Comparison of ENCODE assay signal across 8 cellular contexts in genomic region chr11:128632151-128632791, GRCh38. TPM values are rescaled to one million over a fixed set of nuclear protein-coding genes. Genes with fewer than 3 reads are reported as not detected.
DNase-seq lines count a peak whose midpoint lies in the region; ATAC-seq and TF ChIP-seq lines count a peak whose summit lies in the region.

No MANE protein-coding gene starts in this region.

- 40 to 50% (median 45%) methylated on average over 6 of the region's 6 CpGs for WGBS in heart left ventricle, 4 donors
- 54% methylated on average over 6 of the region's 6 CpGs for WGBS in smooth muscle cell (ENCODE audit: low lambda C conversion rate)

- peak; percentile 47 to 82 (median 72) for TF ChIP-seq CTCF in heart left ventricle (IDR thresholded peaks at IDR 0.05)
- peak; percentile 55 for TF ChIP-seq CTCF in smooth muscle cell (IDR thresholded peaks at IDR 0.05; ENCODE audit: borderline replicate concordance, insufficient read depth, poor library complexity, severe bottlenecking)

- ATAC-seq in heart left ventricle (peak; percentile 30 to 76 (median 52)), HG03175 (IDR thresholded peaks at IDR 0.05; ENCODE audit: unreplicated experiment) (no peak), HG03196 (IDR thresholded peaks at IDR 0.05; ENCODE audit: unreplicated experiment) (no peak)

- H2AFZ ChIP-seq in smooth muscle cell (ENCODE audit: low read depth): no peak overlapping the region

- H3K36me3 ChIP-seq in H7 (replicated peaks; ENCODE audit: control insufficient read depth, insufficient read depth, low read length) (no peaks in the 10 kb centered on the region), heart left ventricle (no peaks in the 10 kb centered on the region), smooth muscle cell (ENCODE audit: low read depth) (no peaks in the 10 kb centered on the region)

- no peak overlapping the region for H3K4me3 ChIP-seq in H7 (ENCODE audit: insufficient read depth, low read depth, low read length)
- H3K4me3 ChIP-seq in heart left ventricle: no peak overlapping the region
- H3K4me3 ChIP-seq in smooth muscle cell: no peak overlapping the region

- intact Hi-C loops in heart left ventricle (cut with DNase I): loop anchor here (1.0 to 10.0 kb wide), 14 partner anchors 55 to 597 kb away; no protein-coding TSS in a partner anchor

- H3K9ac ChIP-seq in smooth muscle cell (ENCODE audit: low read depth): no peak overlapping the region

- H3F3A ChIP-seq in smooth muscle cell (ENCODE audit: low read depth): no peaks in the 10 kb centered on the region

- H3K9me3 ChIP-seq in heart left ventricle: no peaks in the 10 kb centered on the region
- no peaks in the 10 kb centered on the region for H3K9me3 ChIP-seq in smooth muscle cell (replicated peaks; ENCODE audit: low read depth)

- H3K79me2 ChIP-seq in smooth muscle cell (ENCODE audit: low read depth): no peaks in the 10 kb centered on the region

- DNase-seq in DMS114 treated with DMSO at 0.1 percent for 48 hours (lab: John Stamatoyannopoulos, UW; ENCODE audit: unreplicated experiment): peak; percentile 2
- DNase-seq in H7: peak; percentile 74
- peak; percentile 64 for DNase-seq in NOMO-1 treated with DMSO at 0.1 percent for 48 hours (lab: John Stamatoyannopoulos, UW; ENCODE audit: unreplicated experiment)
- DNase-seq in activated naive CD4-positive, alpha-beta T cell treated with Interleukin-2 at 50 U/mL for 16 hours: peak; percentile 51
- peak in 1 of 5 donors; percentile 39 for DNase-seq in heart left ventricle
- no peak for DNase-seq in smooth muscle cell (lab: John Stamatoyannopoulos, UW; ENCODE audit: unreplicated experiment)

- H3K27me3 ChIP-seq in H7 (ENCODE audit: control insufficient read depth, insufficient read depth, low read length): no peaks in the 10 kb centered on the region
- H3K27me3 ChIP-seq in heart left ventricle: no peaks in the 10 kb centered on the region
- H3K27me3 ChIP-seq in smooth muscle cell (ENCODE audit: low read depth): no peaks in the 10 kb centered on the region

- H3K27ac ChIP-seq in heart left ventricle (no peak overlapping the region), smooth muscle cell (ENCODE audit: low read depth) (no peak overlapping the region)

- no peak overlapping the region for H3K4me2 ChIP-seq in smooth muscle cell

- no peaks in the 10 kb centered on the region for H4K20me1 ChIP-seq in smooth muscle cell (ENCODE audit: low read depth)

- peaks cover 0 to 32% (median 10%) of the 10 kb centered on the region in 12 donors for H3K4me1 ChIP-seq in heart left ventricle
- H3K4me1 ChIP-seq in smooth muscle cell (ENCODE audit: low read depth): no peaks in the 10 kb centered on the region

- TF ChIP-seq POLR2A in heart left ventricle (IDR thresholded peaks at IDR 0.05): no peak

RNA-seq across cellular contexts. Expression of gene ETS1, which starts 44.9 kb away (rescaled TPM):
- 23.8 and 24.1 TPM in 2 replicates for total RNA-seq in H7 (2014; rRNA removed; shearing (Covaris generic))
- total RNA-seq in heart left ventricle (100 to 1,000 TPM in 1 of 9 donors, 10 to 100 TPM in 8; 39.3 to 101 (median 45.9) TPM), smooth muscle cell (22.8 and 25.9 TPM in 2 replicates)
- polyA plus RNA-seq in heart left ventricle (10 to 100 TPM; 18.4 to 37.0 TPM), smooth muscle cell (4.1 and 7.4 TPM in 2 replicates)

Comparison
In these comparisons a context has a peak if more than half of its experiments do, and no peak if none do; other contexts are left out.
1. ATAC-seq: peak in heart left ventricle (4 of 4); none in HG03175 (single experiment) and HG03196 (single experiment).